In genomic region chr1:5849550-5849949, GRCh38 we compare ENCODE assay signal across 2 cellular contexts.
TF ChIP-seq lines count a peak whose summit lies in the region.

No MANE protein-coding gene starts in this region.

TF ChIP-seq in WTC11, 78 proteins besides CTCF, POLR2A, EP300 and RAD21:
- TF ChIP-seq FOXJ3 (CRISPR knock-in tag; IDR thresholded peaks at IDR 0.05; ENCODE audit: borderline replicate concordance) (no peak), OVOL2 (CRISPR knock-in tag; IDR thresholded peaks at IDR 0.05; ENCODE audit: borderline replicate concordance) (no peak), ZNF423 (CRISPR knock-in tag; IDR thresholded peaks at IDR 0.05) (no peak), NR2C2 (CRISPR knock-in tag; IDR thresholded peaks at IDR 0.05) (no peak), MAX (CRISPR knock-in tag; IDR thresholded peaks at IDR 0.05) (no peak), RELA (CRISPR knock-in tag; IDR thresholded peaks at IDR 0.05; ENCODE audit: borderline replicate concordance) (no peak), SMAD3 (CRISPR knock-in tag; IDR thresholded peaks at IDR 0.05; ENCODE audit: borderline replicate concordance) (no peak)
TF ChIP-seq in WTC11: peak in this region for 0.

TF ChIP-seq in H1, 55 proteins besides CTCF, POLR2A, EP300 and RAD21:
- TF ChIP-seq MAFK (IDR thresholded peaks at IDR 0.05; ENCODE audit: low read depth, low read length) (no peak), CTBP2 (IDR thresholded peaks at IDR 0.05; ENCODE audit: borderline replicate concordance, insufficient read depth, insufficient read length, low read length) (no peak), SAP30 (IDR thresholded peaks at IDR 0.05; ENCODE audit: insufficient read depth, insufficient replicate concordance, low read length) (no peak), FOSL1 (IDR thresholded peaks at IDR 0.05; ENCODE audit: insufficient read depth, low read depth, low read length) (no peak), TAF1 (IDR thresholded peaks at IDR 0.05; ENCODE audit: low read depth, low read length) (no peak), RBBP5 (IDR thresholded peaks at IDR 0.05; ENCODE audit: borderline replicate concordance, low read depth, low read length) (no peak), BCL11A (IDR thresholded peaks at IDR 0.05; ENCODE audit: low read depth in 2 of 2, low read length in 2 of 2) (no peak), RNF2 (IDR thresholded peaks at IDR 0.05; ENCODE audit: borderline replicate concordance, low read depth, low read length, missing control alignments, poor library complexity, severe bottlenecking) (no peak), MAX (IDR thresholded peaks at IDR 0.05) (no peak), ATF2 (IDR thresholded peaks at IDR 0.05; ENCODE audit: low read length) (no peak), SIRT6 (IDR thresholded peaks at IDR 0.05; ENCODE audit: low read length) (no peak), USF2 (IDR thresholded peaks at IDR 0.05; ENCODE audit: low read length) (no peak)
